Comparison of ENCODE assay signal across 24 cellular contexts in genomic region chr1:58456470-58456869, GRCh38.
DNase-seq lines count a peak whose midpoint lies in the region; ATAC-seq and TF ChIP-seq lines count a peak whose summit lies in the region.
"Had no signal": no experiment of that assay in that cellular context is flagged by ENCODE, and none has a peak within 500 bp of the region (broad histone marks: within the 10 kb centered on the region; RNA-seq: fewer than 3 reads in every experiment).

No MANE protein-coding gene starts in this region.

- peaks cover 0 to 4% of the 10 kb centered on the region in 2 donors for H3K36me3 Mint-ChIP-seq in activated naive CD4-positive, alpha-beta T cell treated with anti-CD3 and anti-CD28 coated beads, Interleukin-2, amount 50 U/mL, for 72 hours
- H3K36me3 Mint-ChIP-seq: CD14-positive monocyte; stimulated activated effector memory CD8-positive, alpha-beta T cell treated with anti-CD3 and anti-CD28 coated beads, Interleukin-12 subunit alpha, Interleukin-12 subunit beta, amount 100 ng/mL, for 72 hours had no signal

- DNase-seq in AG20443 (ENCODE audit: low spot score) (peak; percentile 78), M059J (ENCODE audit: low read depth) (peak; percentile 60), dedifferentiated amniotic fluid mesenchymal stem cell (ENCODE audit: extremely low spot score) (peak; percentile 48), retinal pigment epithelial cell (ENCODE audit: low read depth) (peak; percentile 23), Right ventricle myocardium inferior (ENCODE audit: missing footprints) (no peak)
- DNase-seq in activated naive CD4-positive, alpha-beta T cell treated with anti-CD3 and anti-CD28 coated beads, Interleukin-2, amount 50 U/mL, for 72 hours (ENCODE audit: low spot score in 2 of 2): no peak
- DNase-seq: activated CD4-positive, alpha-beta T cell treated with anti-CD3 and anti-CD28 coated beads for 1 hour; activated gamma-delta T cell; activated T-cell treated with anti-CD3 and anti-CD28 coated beads, Interleukin-2, amount 50 U/mL, for 1 hour; GOT3; mucosa of descending colon; NCI-H1092 treated with DMSO at 0.1 percent for 48 hours; NCI-H187 treated with DMSO at 0.1 percent for 48 hours; stimulated activated CD4-positive, alpha-beta T cell treated with anti-CD3 and anti-CD28 coated beads, Interleukin-2, amount 100 ng/mL, for 24 hours had no signal

- H3K9me3 Mint-ChIP-seq in activated naive CD4-positive, alpha-beta T cell treated with anti-CD3 and anti-CD28 coated beads, Interleukin-2, amount 50 U/mL, for 72 hours: no peaks in the 10 kb centered on the region
- H3K9me3 Mint-ChIP-seq: neural crest cell; stimulated activated effector memory CD8-positive, alpha-beta T cell treated with anti-CD3 and anti-CD28 coated beads, Interleukin-12 subunit alpha, Interleukin-12 subunit beta, amount 100 ng/mL, for 72 hours; T-helper 1 cell treated with Interleukin-12 subunit alpha and Interleukin-12 subunit beta and Interleukin-4 antibody, amounts not matched to agents 30 μg/mL and 1 μg/mL, for 36 hours had no signal

- H3K27ac Mint-ChIP-seq in activated naive CD4-positive, alpha-beta T cell treated with anti-CD3 and anti-CD28 coated beads, Interleukin-2, amount 50 U/mL, for 72 hours: no peak overlapping the region
- H3K27ac Mint-ChIP-seq: progenitor cell of endocrine pancreas; stimulated activated effector memory CD8-positive, alpha-beta T cell treated with anti-CD3 and anti-CD28 coated beads, Interleukin-12 subunit alpha, Interleukin-12 subunit beta, amount 100 ng/mL, for 72 hours; T-helper 1 cell treated with Interleukin-12 subunit alpha and Interleukin-12 subunit beta and Interleukin-4 antibody, amounts not matched to agents 30 μg/mL and 1 μg/mL, for 36 hours had no signal

- no peak for ATAC-seq in Right ventricle myocardium inferior
- ATAC-seq in HG02981 (IDR thresholded peaks at IDR 0.05; ENCODE audit: unreplicated experiment): no peak
- no peak for ATAC-seq in activated naive CD4-positive, alpha-beta T cell treated with anti-CD3 and anti-CD28 coated beads, Interleukin-2, amount 50 U/mL, for 72 hours
- no peak for ATAC-seq in GM19328 (IDR thresholded peaks at IDR 0.05; ENCODE audit: unreplicated experiment)
- ATAC-seq: esophagus mucosa; mucosa of descending colon; stimulated activated effector memory CD8-positive, alpha-beta T cell treated with anti-CD3 and anti-CD28 coated beads, Interleukin-12 subunit alpha, Interleukin-12 subunit beta, amount 100 ng/mL, for 72 hours had no signal

- no peak overlapping the region for H3K4me3 ChIP-seq in retinal pigment epithelial cell (ENCODE audit: low read length)
- H3K4me3 ChIP-seq: coronary artery, lung, mucosa of descending colon had no signal

- TF ChIP-seq CTCF in retinal pigment epithelial cell (conservative IDR thresholded peaks at IDR 0.05; ENCODE audit: low read depth, low read length): no peak

- intact Hi-C loops in Right ventricle myocardium inferior (cut with DNase I): no loop called here

Comparison
In these comparisons a context has a peak if more than half of its experiments do, and no peak if none do; other contexts are left out.
1. DNase-seq: peak in AG20443 (single experiment), M059J (single experiment), dedifferentiated amniotic fluid mesenchymal stem cell (single experiment) and retinal pigment epithelial cell (single experiment); none in Right ventricle myocardium inferior (single experiment) and activated naive CD4-positive, alpha-beta T cell treated with anti-CD3 and anti-CD28 coated beads, Interleukin-2, amount 50 U/mL, for 72 hours (0 of 2).